ENCODE assay signal across 8 cellular contexts in genomic region chr15:72155021-72155621, GRCh38. TPM values are rescaled to one million over a fixed set of nuclear protein-coding genes. Genes with fewer than 3 reads are reported as not detected.
DNase-seq lines count a peak whose midpoint lies in the region; ATAC-seq, FAIRE-seq and TF ChIP-seq lines count a peak whose summit lies in the region.

No MANE protein-coding gene starts in this region.

- no peak for TF ChIP-seq CTCF in CD4-positive, alpha-beta T cell (IDR thresholded peaks at IDR 0.05)
- TF ChIP-seq CTCF in astrocyte of the spinal cord (IDR thresholded peaks at IDR 0.05; ENCODE audit: low read depth, low read length), result no peak
- no peak for TF ChIP-seq CTCF in kidney (IDR thresholded peaks at IDR 0.05; ENCODE audit: borderline replicate concordance, extremely low read depth, insufficient read depth)
- no peak for TF ChIP-seq CTCF in stomach (IDR thresholded peaks at IDR 0.05)

- no peak for FAIRE-seq in kidney (lab: Jason Lieb, UNC)

- peak overlapping the region; percentile 65 to 78 for H3K9ac ChIP-seq in kidney (ENCODE audit: low read length in 2 of 2)

- no peaks in the 10 kb centered on the region for H3K9me3 Mint-ChIP-seq in CD4-positive, alpha-beta T cell

- no peak for TF ChIP-seq POLR2A in stomach (IDR thresholded peaks at IDR 0.05)

- intact Hi-C loops in CD4-positive, alpha-beta T cell (cut with DNase I, micrococcal nuclease), result no loop called here
- intact Hi-C loops in kidney (cut with DNase I), result no loop called here
- intact Hi-C loops in stomach (cut with DNase I; ENCODE audit: low total_unique reads), result no loop called here

- no peak for TF ChIP-seq EP300 in stomach (IDR thresholded peaks at IDR 0.05)

- H3K36me3 ChIP-seq in kidney (ENCODE audit: control insufficient read depth in 1 of 2, insufficient read depth in 2 of 2, low read length in 2 of 2) (no peaks in the 10 kb centered on the region), stomach (no peaks in the 10 kb centered on the region)

- H3K27ac ChIP-seq in CD4-positive, alpha-beta T cell (ENCODE audit: low read depth, low read length), result no peak overlapping the region
- H3K27ac ChIP-seq in kidney (ENCODE audit: low read depth in 2 of 2, low read length in 2 of 2), result peak overlapping the region; percentile 94 to 97
- peak overlapping the region; percentile 48 to 89 (median 83) for H3K27ac ChIP-seq in stomach

- POLR2A ChIA-PET in CD4-positive, alpha-beta T cell (lab: Charles Lee), result no interaction called here

- H3K4me3 Mint-ChIP-seq in CD4-positive, alpha-beta T cell, result peak overlapping the region; percentile 2

- no peaks in the 10 kb centered on the region for H3K27me3 Mint-ChIP-seq in CD4-positive, alpha-beta T cell

- H3K4me1 ChIP-seq in kidney (ENCODE audit: control insufficient read depth in 1 of 2, insufficient read depth in 1 of 2, low read depth in 1 of 2, low read length in 2 of 2) (peaks cover 17 to 22% of the 10 kb centered on the region in 2 donors), stomach (peaks cover 19 to 43% (median 34%) of the 10 kb centered on the region in 4 donors)

- 17 to 27% (median 18%) methylated on average over 10 to 14 of the region's 14 CpGs for WGBS in stomach, 5 donors

- no peak for DNase-seq in CD4-positive, alpha-beta T cell
- peak; percentile 59 to 85 for DNase-seq in NCI-H187 (lab: John Stamatoyannopoulos, UW)
- DNase-seq in astrocyte of the spinal cord (ENCODE audit: low read depth, low spot score), result peak; percentile 13
- DNase-seq in kidney, result peak; percentile 97
- peak; percentile 97 for DNase-seq in stomach
- no peak for DNase-seq in middle frontal gyrus (ENCODE audit: extremely low spot score, low spot score)

- H3K4me3 ChIP-seq in astrocyte of the spinal cord (ENCODE audit: low read depth, low read length) (peak overlapping the region; percentile 50), kidney (ENCODE audit: low read length in 2 of 2) (peak overlapping the region; percentile 67 to 91), stomach (peak overlapping the region; percentile 45 to 52 (median 48))

- CTCF ChIA-PET in CD4-positive, alpha-beta T cell (lab: Charles Lee), result no interaction called here

- H3K4me1 Mint-ChIP-seq in CD4-positive, alpha-beta T cell (ENCODE audit: low read depth), result peaks cover 8% of the 10 kb centered on the region

- H3K27me3 ChIP-seq in CD4-positive, alpha-beta T cell (ENCODE audit: control insufficient read depth, insufficient read depth, low read length), result no peaks in the 10 kb centered on the region
- no peaks in the 10 kb centered on the region for H3K27me3 ChIP-seq in stomach

- no peak overlapping the region for H3K27ac Mint-ChIP-seq in CD4-positive, alpha-beta T cell

- in situ Hi-C loops in astrocyte of the spinal cord (cut with HindIII; ENCODE audit: low sequenced_read_pairs), result no loop called here

- H3K36me3 Mint-ChIP-seq in CD4-positive, alpha-beta T cell (ENCODE audit: low read depth), result no peaks in the 10 kb centered on the region

- no peak for ATAC-seq in CD4-positive, alpha-beta T cell (ENCODE audit: poor library complexity)
- ATAC-seq in GM21390 (IDR thresholded peaks at IDR 0.05; ENCODE audit: unreplicated experiment) (no peak), HG02981 (IDR thresholded peaks at IDR 0.05; ENCODE audit: unreplicated experiment) (no peak)

- no peaks in the 10 kb centered on the region for H3K9me3 ChIP-seq in CD4-positive, alpha-beta T cell (ENCODE audit: control insufficient read depth, low read length)
- H3K9me3 ChIP-seq in kidney (ENCODE audit: control insufficient read depth in 1 of 2, low read length in 2 of 2) (no peaks in the 10 kb centered on the region), stomach (no peaks in the 10 kb centered on the region)

RNA-seq across cellular contexts. Expression of gene SENP8, which starts 36.9 kb away (rescaled TPM):
- under 1 TPM in 1 of 2 experiments, not detected in 1; 0.14 TPM for total RNA-seq in CD4-positive, alpha-beta T cell
- total RNA-seq in kidney, result 4.8 TPM
- polyA plus RNA-seq in kidney (ENCODE audit: insufficient read depth, low read depth, low replicate concordance), result 5.6 TPM
- total RNA-seq in stomach, result 1 to 10 TPM in 3 of 5 donors, under 1 TPM in 1, not detected in 1; 0.45 to 3.1 (median 2.1) TPM
- 1 to 10 TPM; 1.7 to 3.8 (median 2.2) TPM for polyA plus RNA-seq in stomach

RNA-seq across cellular contexts. Expression of gene MYO9A, which starts 37.2 kb away (rescaled TPM):
- 10 to 100 TPM; 23.4 to 29.1 TPM for total RNA-seq in CD4-positive, alpha-beta T cell
- 132 TPM for total RNA-seq in kidney
- 5.5 TPM for polyA plus RNA-seq in kidney (ENCODE audit: insufficient read depth, low read depth, low replicate concordance)
- total RNA-seq in stomach, result 100 to 1,000 TPM in 1 of 5 donors, 10 to 100 TPM in 4; 38.5 to 120 (median 69.2) TPM
- 1 to 10 TPM; 2.2 to 3.7 (median 3.2) TPM for polyA plus RNA-seq in stomach

RNA-seq across cellular contexts. Expression of gene GRAMD2A, which starts 42.5 kb away (rescaled TPM):
- total RNA-seq in CD4-positive, alpha-beta T cell, result not detected
- total RNA-seq in kidney (5.4 TPM), stomach (under 1 TPM in 2 of 5 donors, not detected in 3; 0.29 to 0.92 TPM)
- polyA plus RNA-seq in kidney (ENCODE audit: insufficient read depth, low read depth, low replicate concordance) (2.7 TPM), stomach (under 1 TPM in 2 of 3 donors, not detected in 1; 0.37 to 0.80 TPM)

Comparison
In these comparisons a context has a peak if more than half of its experiments do, and no peak if none do; other contexts are left out.
1. DNase-seq: peak in NCI-H187 (2 of 2), astrocyte of the spinal cord (single experiment), kidney (single experiment) and stomach (single experiment); none in CD4-positive, alpha-beta T cell (0 of 10) and middle frontal gyrus (single experiment).
2. Peak in every context shown above with its lines, with median percentiles within 50 percentile points of each other: H3K4me3 ChIP-seq.